1 cellular context compared by ENCODE assay signal in genomic region chr4:8001564-8002355, GRCh38.
TF ChIP-seq lines count a peak whose summit lies in the region.

No MANE protein-coding gene starts in this region.

TF ChIP-seq in H1, 55 proteins besides CTCF, POLR2A, EP300 and RAD21 (continued from another document):
- no peak for TF ChIP-seq ATF2 (IDR thresholded peaks at IDR 0.05; ENCODE audit: low read length)
- no peak for TF ChIP-seq SP2 (IDR thresholded peaks at IDR 0.05; ENCODE audit: low read length)
- TF ChIP-seq SIX5 (IDR thresholded peaks at IDR 0.05; ENCODE audit: low read depth, low read length) = no peak
- no peak for TF ChIP-seq JUN (IDR thresholded peaks at IDR 0.05; ENCODE audit: low read depth, low read length)
- TF ChIP-seq SP4 (IDR thresholded peaks at IDR 0.05; ENCODE audit: low read length) = no peak
- no peak for TF ChIP-seq BRCA1 (IDR thresholded peaks at IDR 0.05; ENCODE audit: low read depth, low read length)
- TF ChIP-seq TBP (IDR thresholded peaks at IDR 0.05; ENCODE audit: low read depth, low read length) = no peak
- no peak for TF ChIP-seq TAF1 (IDR thresholded peaks at IDR 0.05; ENCODE audit: low read depth, low read length)
- TF ChIP-seq CEBPB (IDR thresholded peaks at IDR 0.05; ENCODE audit: low read depth, low read length) = no peak
